Comparison of ENCODE assay signal across 28 cellular contexts in genomic region chr17:36870618-36871002, GRCh38.
"Had no signal": no experiment of that assay in that cellular context is flagged by ENCODE, and none has a peak within 500 bp of the region (broad histone marks: within the 10 kb centered on the region; RNA-seq: fewer than 3 reads in every experiment).

No MANE protein-coding gene starts in this region.

- H3K9me3 ChIP-seq: body of pancreas, esophagus squamous epithelium, pancreas, prostate gland, sigmoid colon, suprapubic skin had no signal

- H3K27ac Mint-ChIP-seq: activated naive CD8-positive, alpha-beta T cell; nephron progenitor cell; stimulated activated naive B cell treated with anti-CD40 and anti-IgM and Interleukin-4, amounts not matched to agents 10 μg/mL and 1 μg/mL and 100 μg/mL, for 72 hours; T-helper 2 cell treated with Interferon-gamma antibody and Interleukin-4, amounts not matched to agents 5 μg/mL and 100 μg/mL, for 36 hours had no signal

- H3K4me3 Mint-ChIP-seq: activated naive CD8-positive, alpha-beta T cell; nephron progenitor cell; stimulated activated naive B cell treated with anti-CD40 and anti-IgM and Interleukin-4, amounts not matched to agents 10 μg/mL and 1 μg/mL and 100 μg/mL, for 72 hours; T-helper 2 cell treated with Interferon-gamma antibody and Interleukin-4, amounts not matched to agents 5 μg/mL and 100 μg/mL, for 36 hours had no signal

- H3K27ac ChIP-seq: body of pancreas, epithelial cell of prostate, esophagus squamous epithelium, hepatocyte, pancreas, prostate gland, sigmoid colon, suprapubic skin, tibial nerve had no signal

- H3K27me3 ChIP-seq: body of pancreas, pancreas had no signal

- H3K4me1 ChIP-seq: body of pancreas, esophagus squamous epithelium, pancreas, prostate gland, sigmoid colon, suprapubic skin, tibial nerve had no signal

- H3K36me3 ChIP-seq: esophagus squamous epithelium, pancreas, prostate gland, sigmoid colon, suprapubic skin, tibial nerve had no signal

- DNase-seq: activated CD4-positive, alpha-beta T cell treated with anti-CD3 and anti-CD28 coated beads for 4 hours; activated CD4-positive, alpha-beta T cell treated with anti-CD3 and anti-CD28 coated beads, Interleukin-2, amount 50 U/mL, for 4 hours; activated effector memory CD4-positive, alpha-beta T cell treated with Interleukin-2 at 50 U/mL for 16 hours; activated naive CD4-positive, alpha-beta T cell treated with Interleukin-2 at 50 U/mL for 16 hours; anterior cingulate cortex; body of pancreas; dermis blood vessel endothelial cell; effector CD4-positive, alpha-beta T cell; esophagus squamous epithelium; foreskin melanocyte; left cardiac atrium; left ventricle myocardium superior; nephron progenitor cell; nucleus accumbens; pancreas; retina; sigmoid colon; small intestine; stimulated activated CD4-positive, alpha-beta T cell treated with anti-CD3 and anti-CD28 coated beads, Interleukin-2, amount 100 ng/mL, for 24 hours; stimulated activated naive B cell treated with anti-CD40 and anti-IgM and Interleukin-4, amounts not matched to agents 10 μg/mL and 1 μg/mL and 100 μg/mL, for 72 hours; T-helper 1 cell had no signal

- H3K9me3 Mint-ChIP-seq: T-helper 2 cell treated with Interferon-gamma antibody and Interleukin-4, amounts not matched to agents 5 μg/mL and 100 μg/mL, for 36 hours had no signal

- H3K4me3 ChIP-seq: body of pancreas, esophagus squamous epithelium, hepatocyte, pancreas, prostate gland, sigmoid colon, suprapubic skin, tibial nerve had no signal
